9 cellular contexts compared by ENCODE assay signal in the genomic region with DNA sequence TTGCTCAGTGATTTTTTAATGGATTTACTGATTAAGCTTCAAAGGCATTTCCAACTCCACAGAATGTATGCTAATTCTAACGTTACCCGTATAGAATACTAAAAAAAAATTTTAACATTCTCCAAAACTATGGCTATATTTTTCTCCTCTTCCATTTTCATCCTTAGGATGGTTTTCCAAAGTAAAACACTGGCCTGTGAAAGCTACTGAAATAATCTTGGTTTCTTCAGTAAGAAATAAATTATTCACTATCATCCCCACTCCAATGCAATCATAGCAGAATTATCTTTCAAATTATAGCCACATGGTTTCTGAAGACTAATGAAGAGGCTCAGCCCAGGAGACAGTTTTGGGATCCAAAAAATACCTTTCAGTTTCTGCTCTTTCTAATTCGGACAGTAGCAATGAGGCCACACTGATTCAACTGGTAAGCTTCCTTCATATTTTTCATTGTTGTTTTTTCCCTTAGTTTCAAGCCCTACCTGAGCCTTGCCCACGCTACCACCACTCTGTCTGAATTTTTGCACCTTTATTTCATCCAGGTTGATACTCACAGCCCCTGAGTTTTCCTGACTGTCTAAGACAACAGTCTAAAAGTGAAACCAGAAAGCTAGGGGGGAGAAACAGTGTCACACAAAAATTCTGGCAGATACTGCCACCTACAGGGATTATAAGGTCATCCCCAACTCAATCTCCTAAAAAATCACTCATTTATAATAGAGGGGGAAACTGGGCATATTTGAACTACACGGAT.
DNase-seq lines count a peak whose midpoint lies in the region; ATAC-seq and TF ChIP-seq lines count a peak whose summit lies in the region.
"Had no signal": no experiment of that assay in that cellular context is flagged by ENCODE, and none has a peak within 500 bp of the region (broad histone marks: within the 10 kb centered on the region; RNA-seq: fewer than 3 reads in every experiment).

No MANE protein-coding gene starts in this region.

- peak overlapping the region in 1 of 2 experiments; percentile 27; a peak in 2 of 4 replicates for H3K4me3 ChIP-seq in DND-41 (ENCODE audit: low read depth in 1 of 2, low read length in 2 of 2)
- peak overlapping the region; percentile 36 for H3K4me3 ChIP-seq in skeletal muscle cell (ENCODE audit: low read depth, low read length)

- 0 out of 2 replicates have a peak overlapping the region, but pooled peaks have one; percentile 6 for H3K9ac ChIP-seq in DND-41 (ENCODE audit: low read depth, low read length)

- no peaks in the 10 kb centered on the region for H4K20me1 ChIP-seq in DND-41 (ENCODE audit: insufficient read depth, low read length)

- H3K27me3 Mint-ChIP-seq in activated T-helper 2 cell treated with anti-CD3 and anti-CD28 coated beads, Interferon-gamma antibody, Interleukin-2, Interleukin-4, amounts not matched to agents 10 μg/mL and 5 μg/mL and 100 μg/mL, durations not matched to agents 14 hours and 24 hours and 36 hours (ENCODE audit: low read depth) = no peaks in the 10 kb centered on the region

- peak overlapping the region; percentile 58 for H3K4me2 ChIP-seq in DND-41 (ENCODE audit: insufficient read depth, low read length)

- no peak overlapping the region for H3K27ac ChIP-seq in DND-41 (ENCODE audit: low read length)
- H3K27ac ChIP-seq: epithelial cell of prostate had no signal

- peaks cover 4% of the 10 kb centered on the region for H3K4me1 ChIP-seq in DND-41 (ENCODE audit: insufficient read depth, low read length)

- ATAC-seq in DND-41 (ENCODE audit: insufficient read depth, low read depth) (peak; percentile 96), GM19467 (IDR thresholded peaks at IDR 0.05; ENCODE audit: unreplicated experiment) (peak; percentile 100), HG03457 (IDR thresholded peaks at IDR 0.05; ENCODE audit: unreplicated experiment) (peak; percentile 99), left ventricle myocardium superior (peak; percentile 85)

- no peaks in the 10 kb centered on the region for H3K79me2 ChIP-seq in DND-41 (ENCODE audit: insufficient read depth, low read length)

- peak overlapping the region; percentile 47 for H3K4me3 Mint-ChIP-seq in activated T-helper 2 cell treated with anti-CD3 and anti-CD28 coated beads, Interferon-gamma antibody, Interleukin-2, Interleukin-4, amounts not matched to agents 10 μg/mL and 5 μg/mL and 100 μg/mL, durations not matched to agents 14 hours and 24 hours and 36 hours (ENCODE audit: low read depth)

- H3K9me3 Mint-ChIP-seq in activated T-helper 2 cell treated with anti-CD3 and anti-CD28 coated beads, Interferon-gamma antibody, Interleukin-2, Interleukin-4, amounts not matched to agents 10 μg/mL and 5 μg/mL and 100 μg/mL, durations not matched to agents 14 hours and 24 hours and 36 hours = no peaks in the 10 kb centered on the region

- DNase-seq in DND-41 (peak; percentile 9), NCI-H510A (lab: John Stamatoyannopoulos, UW) (peak; percentile 29), left ventricle myocardium superior (no peak), skeletal muscle cell (ENCODE audit: low read depth) (peak; percentile 5), HuH-7.5 (ENCODE audit: low spot score) (no peak)
- peak; percentile 8 for DNase-seq in activated T-helper 2 cell treated with anti-CD3 and anti-CD28 coated beads, Interferon-gamma antibody, Interleukin-2, Interleukin-4, amounts not matched to agents 10 μg/mL and 5 μg/mL and 100 μg/mL, durations not matched to agents 14 hours and 24 hours and 36 hours (ENCODE audit: low spot score)

- peak overlapping the region; percentile 59 for H2AFZ ChIP-seq in DND-41 (ENCODE audit: low read depth, low read length)

- peak; percentile 76 for TF ChIP-seq CTCF in DND-41 (IDR thresholded peaks at IDR 0.05; ENCODE audit: borderline replicate concordance, extremely low read depth, low read length, poor library complexity, severe bottlenecking)

- no peak overlapping the region for H3K27ac Mint-ChIP-seq in activated T-helper 2 cell treated with anti-CD3 and anti-CD28 coated beads, Interferon-gamma antibody, Interleukin-2, Interleukin-4, amounts not matched to agents 10 μg/mL and 5 μg/mL and 100 μg/mL, durations not matched to agents 14 hours and 24 hours and 36 hours

- intact Hi-C loops in activated T-helper 2 cell treated with anti-CD3 and anti-CD28 coated beads, Interferon-gamma antibody, Interleukin-2, Interleukin-4, amounts not matched to agents 10 μg/mL and 5 μg/mL and 100 μg/mL, durations not matched to agents 14 hours and 24 hours and 36 hours (cut with micrococcal nuclease) = loop anchor here (5.0 to 10.0 kb wide), 3 partner anchors 369 to 1197 kb away; no protein-coding TSS in a partner anchor
- intact Hi-C loops in left ventricle myocardium superior (cut with micrococcal nuclease) = loop anchor here (5.0 to 10.0 kb wide), 3 partner anchors 379 to 529 kb away; no protein-coding TSS in a partner anchor

- H3K27me3 ChIP-seq in DND-41 (ENCODE audit: insufficient read depth, low read length, poor library complexity) = no peaks in the 10 kb centered on the region

- H3K36me3 Mint-ChIP-seq in activated T-helper 2 cell treated with anti-CD3 and anti-CD28 coated beads, Interferon-gamma antibody, Interleukin-2, Interleukin-4, amounts not matched to agents 10 μg/mL and 5 μg/mL and 100 μg/mL, durations not matched to agents 14 hours and 24 hours and 36 hours (ENCODE audit: low read depth) = no peaks in the 10 kb centered on the region

- no peaks in the 10 kb centered on the region for H3K36me3 ChIP-seq in DND-41 (ENCODE audit: insufficient read depth, low read length)

- peaks cover 5% of the 10 kb centered on the region for H3K4me1 Mint-ChIP-seq in activated T-helper 2 cell treated with anti-CD3 and anti-CD28 coated beads, Interferon-gamma antibody, Interleukin-2, Interleukin-4, amounts not matched to agents 10 μg/mL and 5 μg/mL and 100 μg/mL, durations not matched to agents 14 hours and 24 hours and 36 hours (ENCODE audit: low read depth)

- no peaks in the 10 kb centered on the region for H3K9me3 ChIP-seq in DND-41 (ENCODE audit: insufficient read depth, low read length, severe bottlenecking)

Comparison
In these comparisons a context has a peak if more than half of its experiments do, and no peak if none do; other contexts are left out.
1. DNase-seq: peak in DND-41 (single experiment), NCI-H510A (single experiment), activated T-helper 2 cell treated with anti-CD3 and anti-CD28 coated beads, Interferon-gamma antibody, Interleukin-2, Interleukin-4, amounts not matched to agents 10 μg/mL and 5 μg/mL and 100 μg/mL, durations not matched to agents 14 hours and 24 hours and 36 hours (single experiment) and skeletal muscle cell (single experiment); none in left ventricle myocardium superior (single experiment) and HuH-7.5 (single experiment).
2. Peak in every context shown above with its lines, with median percentiles within 50 percentile points of each other: ATAC-seq.